ENCODE assay signal across 1 cellular context in the genomic region with DNA sequence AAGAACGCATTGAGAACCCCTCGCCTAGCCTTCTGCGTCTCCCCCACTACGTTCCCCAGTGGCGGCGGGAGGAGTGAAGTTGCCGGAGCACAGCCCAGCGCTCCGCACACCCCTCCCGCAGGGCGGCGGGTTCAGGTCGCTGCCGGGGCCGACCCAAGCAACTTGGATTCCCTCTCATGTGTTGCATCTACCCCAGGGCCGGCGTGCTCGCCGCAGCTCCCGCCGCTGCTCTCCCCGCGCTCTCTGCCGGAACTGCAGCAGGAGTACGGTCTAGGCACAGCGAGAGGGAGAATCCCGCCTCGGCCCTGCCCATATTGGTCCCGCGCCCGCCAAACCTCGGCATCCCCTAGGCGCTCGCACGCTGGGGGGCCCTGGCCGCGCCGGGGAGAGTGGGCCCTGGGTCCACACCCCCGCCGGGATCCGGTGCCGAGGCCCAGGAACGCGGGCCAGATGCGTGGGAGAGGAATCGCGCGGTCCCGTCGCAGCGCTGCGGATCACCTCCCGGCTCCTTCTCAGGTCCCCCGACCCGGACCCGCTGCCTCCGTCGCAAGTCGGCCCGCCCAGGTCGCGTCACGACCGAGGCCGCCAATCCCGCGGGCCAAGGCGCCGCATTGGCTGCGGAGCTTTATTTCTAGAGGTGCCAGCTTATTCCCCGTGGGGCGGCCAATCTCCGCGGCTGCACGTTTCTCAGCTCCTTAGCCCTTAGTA.
A peak's percentile ranks its signal among the peaks of the same experiment; 100 is the strongest.
TF ChIP-seq lines count a peak whose summit lies in the region.

No MANE protein-coding gene starts in this region.

TF ChIP-seq in HepG2, 621 proteins besides CTCF, POLR2A, EP300 and RAD21 (continued from another document and continues in another):
- TF ChIP-seq, protein P1, sequence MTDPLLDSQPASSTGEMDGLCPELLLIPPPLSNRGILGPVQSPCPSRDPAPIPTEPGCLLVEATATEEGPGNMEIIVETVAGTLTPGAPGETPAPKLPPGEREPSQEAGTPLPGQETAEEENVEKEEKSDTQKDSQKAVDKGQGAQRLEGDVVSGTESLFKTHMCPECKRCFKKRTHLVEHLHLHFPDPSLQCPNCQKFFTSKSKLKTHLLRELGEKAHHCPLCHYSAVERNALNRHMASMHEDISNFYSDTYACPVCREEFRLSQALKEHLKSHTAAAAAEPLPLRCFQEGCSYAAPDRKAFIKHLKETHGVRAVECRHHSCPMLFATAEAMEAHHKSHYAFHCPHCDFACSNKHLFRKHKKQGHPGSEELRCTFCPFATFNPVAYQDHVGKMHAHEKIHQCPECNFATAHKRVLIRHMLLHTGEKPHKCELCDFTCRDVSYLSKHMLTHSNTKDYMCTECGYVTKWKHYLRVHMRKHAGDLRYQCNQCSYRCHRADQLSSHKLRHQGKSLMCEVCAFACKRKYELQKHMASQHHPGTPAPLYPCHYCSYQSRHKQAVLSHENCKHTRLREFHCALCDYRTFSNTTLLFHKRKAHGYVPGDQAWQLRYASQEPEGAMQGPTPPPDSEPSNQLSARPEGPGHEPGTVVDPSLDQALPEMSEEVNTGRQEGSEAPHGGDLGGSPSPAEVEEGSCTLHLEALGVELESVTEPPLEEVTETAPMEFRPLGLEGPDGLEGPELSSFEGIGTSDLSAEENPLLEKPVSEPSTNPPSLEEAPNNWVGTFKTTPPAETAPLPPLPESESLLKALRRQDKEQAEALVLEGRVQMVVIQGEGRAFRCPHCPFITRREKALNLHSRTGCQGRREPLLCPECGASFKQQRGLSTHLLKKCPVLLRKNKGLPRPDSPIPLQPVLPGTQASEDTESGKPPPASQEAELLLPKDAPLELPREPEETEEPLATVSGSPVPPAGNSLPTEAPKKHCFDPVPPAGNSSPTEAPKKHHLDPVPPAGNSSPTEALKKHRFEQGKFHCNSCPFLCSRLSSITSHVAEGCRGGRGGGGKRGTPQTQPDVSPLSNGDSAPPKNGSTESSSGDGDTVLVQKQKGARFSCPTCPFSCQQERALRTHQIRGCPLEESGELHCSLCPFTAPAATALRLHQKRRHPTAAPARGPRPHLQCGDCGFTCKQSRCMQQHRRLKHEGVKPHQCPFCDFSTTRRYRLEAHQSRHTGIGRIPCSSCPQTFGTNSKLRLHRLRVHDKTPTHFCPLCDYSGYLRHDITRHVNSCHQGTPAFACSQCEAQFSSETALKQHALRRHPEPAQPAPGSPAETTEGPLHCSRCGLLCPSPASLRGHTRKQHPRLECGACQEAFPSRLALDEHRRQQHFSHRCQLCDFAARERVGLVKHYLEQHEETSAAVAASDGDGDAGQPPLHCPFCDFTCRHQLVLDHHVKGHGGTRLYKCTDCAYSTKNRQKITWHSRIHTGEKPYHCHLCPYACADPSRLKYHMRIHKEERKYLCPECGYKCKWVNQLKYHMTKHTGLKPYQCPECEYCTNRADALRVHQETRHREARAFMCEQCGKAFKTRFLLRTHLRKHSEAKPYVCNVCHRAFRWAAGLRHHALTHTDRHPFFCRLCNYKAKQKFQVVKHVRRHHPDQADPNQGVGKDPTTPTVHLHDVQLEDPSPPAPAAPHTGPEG (CRISPR knock-in tag; IDR thresholded peaks at IDR 0.05), result no peak
- no peak for TF ChIP-seq SP140L (CRISPR knock-in tag; IDR thresholded peaks at IDR 0.05; ENCODE audit: borderline replicate concordance)
- no peak for TF ChIP-seq ZNF660 (CRISPR knock-in tag; IDR thresholded peaks at IDR 0.05; ENCODE audit: borderline replicate concordance, low read depth)
- peak; percentile 74; the same call in 1 of the 2 replicates for TF ChIP-seq TAF1 (CRISPR knock-in tag; IDR thresholded peaks at IDR 0.05)
- no peak for TF ChIP-seq ZNF737 (CRISPR knock-in tag; IDR thresholded peaks at IDR 0.05; ENCODE audit: borderline replicate concordance)
- TF ChIP-seq, protein P2, sequence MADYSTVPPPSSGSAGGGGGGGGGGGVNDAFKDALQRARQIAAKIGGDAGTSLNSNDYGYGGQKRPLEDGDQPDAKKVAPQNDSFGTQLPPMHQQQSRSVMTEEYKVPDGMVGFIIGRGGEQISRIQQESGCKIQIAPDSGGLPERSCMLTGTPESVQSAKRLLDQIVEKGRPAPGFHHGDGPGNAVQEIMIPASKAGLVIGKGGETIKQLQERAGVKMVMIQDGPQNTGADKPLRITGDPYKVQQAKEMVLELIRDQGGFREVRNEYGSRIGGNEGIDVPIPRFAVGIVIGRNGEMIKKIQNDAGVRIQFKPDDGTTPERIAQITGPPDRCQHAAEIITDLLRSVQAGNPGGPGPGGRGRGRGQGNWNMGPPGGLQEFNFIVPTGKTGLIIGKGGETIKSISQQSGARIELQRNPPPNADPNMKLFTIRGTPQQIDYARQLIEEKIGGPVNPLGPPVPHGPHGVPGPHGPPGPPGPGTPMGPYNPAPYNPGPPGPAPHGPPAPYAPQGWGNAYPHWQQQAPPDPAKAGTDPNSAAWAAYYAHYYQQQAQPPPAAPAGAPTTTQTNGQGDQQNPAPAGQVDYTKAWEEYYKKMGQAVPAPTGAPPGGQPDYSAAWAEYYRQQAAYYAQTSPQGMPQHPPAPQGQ (CRISPR knock-in tag; IDR thresholded peaks at IDR 0.05; ENCODE audit: borderline replicate concordance), result no peak
- TF ChIP-seq ZNF34 (CRISPR knock-in tag; IDR thresholded peaks at IDR 0.05; ENCODE audit: borderline replicate concordance), result 0 out of 2 replicates have a peak, but pooled peaks have one; percentile 50
- TF ChIP-seq ZNF563 (CRISPR knock-in tag; IDR thresholded peaks at IDR 0.05), result peak; percentile 89
- no peak for TF ChIP-seq ZNF713 (CRISPR knock-in tag; IDR thresholded peaks at IDR 0.05)
- TF ChIP-seq MAFF (IDR thresholded peaks at IDR 0.05; ENCODE audit: low read depth, low read length), result no peak
- no peak for TF ChIP-seq HOXD1 (CRISPR knock-in tag; IDR thresholded peaks at IDR 0.05)
- TF ChIP-seq, protein P3, sequence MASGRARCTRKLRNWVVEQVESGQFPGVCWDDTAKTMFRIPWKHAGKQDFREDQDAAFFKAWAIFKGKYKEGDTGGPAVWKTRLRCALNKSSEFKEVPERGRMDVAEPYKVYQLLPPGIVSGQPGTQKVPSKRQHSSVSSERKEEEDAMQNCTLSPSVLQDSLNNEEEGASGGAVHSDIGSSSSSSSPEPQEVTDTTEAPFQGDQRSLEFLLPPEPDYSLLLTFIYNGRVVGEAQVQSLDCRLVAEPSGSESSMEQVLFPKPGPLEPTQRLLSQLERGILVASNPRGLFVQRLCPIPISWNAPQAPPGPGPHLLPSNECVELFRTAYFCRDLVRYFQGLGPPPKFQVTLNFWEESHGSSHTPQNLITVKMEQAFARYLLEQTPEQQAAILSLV (CRISPR knock-in tag; IDR thresholded peaks at IDR 0.05; ENCODE audit: borderline replicate concordance), result no peak
- TF ChIP-seq KMT2A (CRISPR knock-in tag; IDR thresholded peaks at IDR 0.05), result no peak; the same call in 1 of the 2 replicates
- TF ChIP-seq HOXA7 (CRISPR knock-in tag; IDR thresholded peaks at IDR 0.05), result no peak
- peak; percentile 11; the same call in 1 of the 2 replicates for TF ChIP-seq IRF2 (CRISPR knock-in tag; IDR thresholded peaks at IDR 0.05)
- TF ChIP-seq ZFP1 (CRISPR knock-in tag; IDR thresholded peaks at IDR 0.05), result no peak
- no peak for TF ChIP-seq HNF4G (IDR thresholded peaks at IDR 0.05; ENCODE audit: borderline replicate concordance, low read depth, low read length)
- TF ChIP-seq HNF4G (CRISPR knock-in tag; IDR thresholded peaks at IDR 0.05; ENCODE audit: borderline replicate concordance, low read depth), result no peak
- TF ChIP-seq REXO4 (CRISPR knock-in tag; IDR thresholded peaks at IDR 0.05; ENCODE audit: borderline replicate concordance), result no peak
- TF ChIP-seq NCOA1 (CRISPR knock-in tag; IDR thresholded peaks at IDR 0.05), result 0 out of 2 replicates have a peak, but pooled peaks have one; percentile 61
- no peak for TF ChIP-seq XRCC5 (optimal IDR thresholded peaks at IDR 0.05; ENCODE audit: low read length)
- TF ChIP-seq MIER3 (CRISPR knock-in tag; IDR thresholded peaks at IDR 0.05; ENCODE audit: borderline replicate concordance), result no peak
- TF ChIP-seq ZNF7 (CRISPR knock-in tag; IDR thresholded peaks at IDR 0.05), result no peak
- TF ChIP-seq ZNF776 (CRISPR knock-in tag; IDR thresholded peaks at IDR 0.05), result peak; percentile 89
- TF ChIP-seq TOE1 (CRISPR knock-in tag; IDR thresholded peaks at IDR 0.05), result no peak
- TF ChIP-seq ZNF670 (CRISPR knock-in tag; IDR thresholded peaks at IDR 0.05; ENCODE audit: borderline replicate concordance), result no peak
- no peak for TF ChIP-seq MTA3 (CRISPR knock-in tag; IDR thresholded peaks at IDR 0.05)
- TF ChIP-seq AGO2 (optimal IDR thresholded peaks at IDR 0.05; ENCODE audit: low read depth, low read length), result no peak
- TF ChIP-seq, protein P4, sequence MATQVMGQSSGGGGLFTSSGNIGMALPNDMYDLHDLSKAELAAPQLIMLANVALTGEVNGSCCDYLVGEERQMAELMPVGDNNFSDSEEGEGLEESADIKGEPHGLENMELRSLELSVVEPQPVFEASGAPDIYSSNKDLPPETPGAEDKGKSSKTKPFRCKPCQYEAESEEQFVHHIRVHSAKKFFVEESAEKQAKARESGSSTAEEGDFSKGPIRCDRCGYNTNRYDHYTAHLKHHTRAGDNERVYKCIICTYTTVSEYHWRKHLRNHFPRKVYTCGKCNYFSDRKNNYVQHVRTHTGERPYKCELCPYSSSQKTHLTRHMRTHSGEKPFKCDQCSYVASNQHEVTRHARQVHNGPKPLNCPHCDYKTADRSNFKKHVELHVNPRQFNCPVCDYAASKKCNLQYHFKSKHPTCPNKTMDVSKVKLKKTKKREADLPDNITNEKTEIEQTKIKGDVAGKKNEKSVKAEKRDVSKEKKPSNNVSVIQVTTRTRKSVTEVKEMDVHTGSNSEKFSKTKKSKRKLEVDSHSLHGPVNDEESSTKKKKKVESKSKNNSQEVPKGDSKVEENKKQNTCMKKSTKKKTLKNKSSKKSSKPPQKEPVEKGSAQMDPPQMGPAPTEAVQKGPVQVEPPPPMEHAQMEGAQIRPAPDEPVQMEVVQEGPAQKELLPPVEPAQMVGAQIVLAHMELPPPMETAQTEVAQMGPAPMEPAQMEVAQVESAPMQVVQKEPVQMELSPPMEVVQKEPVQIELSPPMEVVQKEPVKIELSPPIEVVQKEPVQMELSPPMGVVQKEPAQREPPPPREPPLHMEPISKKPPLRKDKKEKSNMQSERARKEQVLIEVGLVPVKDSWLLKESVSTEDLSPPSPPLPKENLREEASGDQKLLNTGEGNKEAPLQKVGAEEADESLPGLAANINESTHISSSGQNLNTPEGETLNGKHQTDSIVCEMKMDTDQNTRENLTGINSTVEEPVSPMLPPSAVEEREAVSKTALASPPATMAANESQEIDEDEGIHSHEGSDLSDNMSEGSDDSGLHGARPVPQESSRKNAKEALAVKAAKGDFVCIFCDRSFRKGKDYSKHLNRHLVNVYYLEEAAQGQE (IDR thresholded peaks at IDR 0.05; ENCODE audit: borderline replicate concordance in 1 of 2, low read depth in 1 of 2, low read length in 2 of 2), result no peak
- TF ChIP-seq MZF1 (CRISPR knock-in tag; IDR thresholded peaks at IDR 0.05; ENCODE audit: borderline replicate concordance), result no peak
- TF ChIP-seq MTF2 (CRISPR knock-in tag; IDR thresholded peaks at IDR 0.05; ENCODE audit: borderline replicate concordance), result no peak
- 0 out of 2 replicates have a peak, but pooled peaks have one; percentile 52 for TF ChIP-seq ZNF510 (CRISPR knock-in tag; IDR thresholded peaks at IDR 0.05; ENCODE audit: low read depth)
- no peak for TF ChIP-seq ZNF232 (CRISPR knock-in tag; IDR thresholded peaks at IDR 0.05; ENCODE audit: borderline replicate concordance)
- TF ChIP-seq ZFP62 (CRISPR knock-in tag; IDR thresholded peaks at IDR 0.05), result no peak
- TF ChIP-seq NFIC (IDR thresholded peaks at IDR 0.05; ENCODE audit: low read length), result no peak
- no peak for TF ChIP-seq FOXJ3 (CRISPR knock-in tag; IDR thresholded peaks at IDR 0.05; ENCODE audit: borderline replicate concordance)
- no peak for TF ChIP-seq MED1 (CRISPR knock-in tag; IDR thresholded peaks at IDR 0.05)
- peak; percentile 30; the same call in 1 of the 2 replicates for TF ChIP-seq GATAD1 (CRISPR knock-in tag; IDR thresholded peaks at IDR 0.05)
- no peak for TF ChIP-seq TRIM24 (CRISPR knock-in tag; IDR thresholded peaks at IDR 0.05)
- no peak for TF ChIP-seq ZNF354B (CRISPR knock-in tag; IDR thresholded peaks at IDR 0.05)
- peak; percentile 71 for TF ChIP-seq SRSF1 (optimal IDR thresholded peaks at IDR 0.05; ENCODE audit: low read depth, low read length)
- peak; percentile 91 for TF ChIP-seq SNAI1 (CRISPR knock-in tag; IDR thresholded peaks at IDR 0.05; ENCODE audit: borderline replicate concordance)
- TF ChIP-seq, protein P5, sequence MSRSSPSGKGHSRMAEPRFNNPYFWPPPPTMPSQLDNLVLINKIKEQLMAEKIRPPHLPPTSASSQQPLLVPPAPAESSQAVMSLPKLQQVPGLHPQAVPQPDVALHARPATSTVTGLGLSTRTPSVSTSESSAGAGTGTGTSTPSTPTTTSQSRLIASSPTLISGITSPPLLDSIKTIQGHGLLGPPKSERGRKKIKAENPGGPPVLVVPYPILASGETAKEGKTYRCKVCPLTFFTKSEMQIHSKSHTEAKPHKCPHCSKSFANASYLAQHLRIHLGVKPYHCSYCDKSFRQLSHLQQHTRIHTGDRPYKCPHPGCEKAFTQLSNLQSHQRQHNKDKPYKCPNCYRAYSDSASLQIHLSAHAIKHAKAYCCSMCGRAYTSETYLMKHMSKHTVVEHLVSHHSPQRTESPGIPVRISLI (CRISPR knock-in tag; IDR thresholded peaks at IDR 0.05; ENCODE audit: borderline replicate concordance), result no peak
- no peak for TF ChIP-seq MLLT10 (CRISPR knock-in tag; IDR thresholded peaks at IDR 0.05)
- no peak; the same call in 1 of the 2 replicates for TF ChIP-seq MIXL1 (CRISPR knock-in tag; IDR thresholded peaks at IDR 0.05)
- TF ChIP-seq, protein P6, sequence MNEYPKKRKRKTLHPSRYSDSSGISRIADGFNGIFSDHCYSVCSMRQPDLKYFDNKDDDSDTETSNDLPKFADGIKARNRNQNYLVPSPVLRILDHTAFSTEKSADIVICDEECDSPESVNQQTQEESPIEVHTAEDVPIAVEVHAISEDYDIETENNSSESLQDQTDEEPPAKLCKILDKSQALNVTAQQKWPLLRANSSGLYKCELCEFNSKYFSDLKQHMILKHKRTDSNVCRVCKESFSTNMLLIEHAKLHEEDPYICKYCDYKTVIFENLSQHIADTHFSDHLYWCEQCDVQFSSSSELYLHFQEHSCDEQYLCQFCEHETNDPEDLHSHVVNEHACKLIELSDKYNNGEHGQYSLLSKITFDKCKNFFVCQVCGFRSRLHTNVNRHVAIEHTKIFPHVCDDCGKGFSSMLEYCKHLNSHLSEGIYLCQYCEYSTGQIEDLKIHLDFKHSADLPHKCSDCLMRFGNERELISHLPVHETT (CRISPR knock-in tag; conservative IDR thresholded peaks at IDR 0.05), result 0 out of 2 replicates have a peak, but pooled peaks have one; percentile 5
- no peak for TF ChIP-seq RELA (CRISPR knock-in tag; IDR thresholded peaks at IDR 0.05)
- no peak for TF ChIP-seq ZBTB20 (CRISPR knock-in tag; IDR thresholded peaks at IDR 0.05; ENCODE audit: borderline replicate concordance, low read depth)
